In the genomic region with DNA sequence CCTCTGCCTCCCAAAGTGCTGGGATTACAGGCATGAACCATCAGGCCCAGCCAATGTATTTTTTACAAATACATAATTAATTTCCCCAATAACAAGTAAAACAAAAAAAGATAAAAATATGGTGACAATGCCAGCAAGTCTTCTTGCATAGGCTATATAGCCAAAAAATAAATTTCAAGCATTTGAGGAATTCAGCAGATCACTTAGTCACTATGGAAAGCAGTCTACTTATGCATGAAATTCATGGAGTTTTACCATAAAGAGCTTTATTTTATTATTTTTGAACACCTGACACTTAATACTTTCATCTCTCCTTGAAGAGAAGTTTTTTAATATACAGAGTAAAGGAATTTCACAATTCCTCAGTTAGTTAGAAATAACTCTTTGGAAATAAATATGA, we compare ENCODE assay signal across 15 cellular contexts.
"Had no signal": no experiment of that assay in that cellular context is flagged by ENCODE, and none has a peak within 500 bp of the region (broad histone marks: within the 10 kb centered on the region; RNA-seq: fewer than 3 reads in every experiment).

No MANE protein-coding gene starts in this region.

- H3K27ac Mint-ChIP-seq: activated naive CD8-positive, alpha-beta T cell; activated T-helper 1 cell treated with anti-CD3 and anti-CD28 coated beads, Interleukin-12 subunit alpha, Interleukin-12 subunit beta, Interleukin-2, Interleukin-4 antibody, amounts not matched to agents 30 ng/mL and 10 ng/mL and 1 ng/mL, durations not matched to agents 14 hours and 24 hours and 36 hours; stimulated activated naive CD8-positive, alpha-beta T cell treated with anti-CD3 and anti-CD28 coated beads, Interleukin-15, Interleukin-2, amounts not matched to agents 100 ng/mL and 50 ng/mL, for 24 hours; T-helper 1 cell treated with Interleukin-12 subunit alpha and Interleukin-12 subunit beta and Interleukin-4 antibody, amounts not matched to agents 30 μg/mL and 1 μg/mL, for 36 hours had no signal

- H3K4me3 Mint-ChIP-seq: activated naive CD8-positive, alpha-beta T cell; activated T-helper 1 cell treated with anti-CD3 and anti-CD28 coated beads, Interleukin-12 subunit alpha, Interleukin-12 subunit beta, Interleukin-2, Interleukin-4 antibody, amounts not matched to agents 30 ng/mL and 10 ng/mL and 1 ng/mL, durations not matched to agents 14 hours and 24 hours and 36 hours; naive B cell; neural crest cell; stimulated activated naive CD8-positive, alpha-beta T cell treated with anti-CD3 and anti-CD28 coated beads, Interleukin-15, Interleukin-2, amounts not matched to agents 100 ng/mL and 50 ng/mL, for 24 hours; T-helper 1 cell treated with Interleukin-12 subunit alpha and Interleukin-12 subunit beta and Interleukin-4 antibody, amounts not matched to agents 30 μg/mL and 1 μg/mL, for 36 hours had no signal

- H3K36me3 Mint-ChIP-seq: naive B cell had no signal

- H3K27me3 Mint-ChIP-seq: activated naive CD8-positive, alpha-beta T cell; naive B cell; stimulated activated naive CD8-positive, alpha-beta T cell treated with anti-CD3 and anti-CD28 coated beads, Interleukin-15, Interleukin-2, amounts not matched to agents 100 ng/mL and 50 ng/mL, for 24 hours had no signal

- ATAC-seq: body of pancreas, mucosa of descending colon, psoas muscle, right cardiac atrium had no signal

- H3K9me3 Mint-ChIP-seq: activated T-helper 1 cell treated with anti-CD3 and anti-CD28 coated beads, Interleukin-12 subunit alpha, Interleukin-12 subunit beta, Interleukin-2, Interleukin-4 antibody, amounts not matched to agents 30 ng/mL and 10 ng/mL and 1 ng/mL, durations not matched to agents 14 hours and 24 hours and 36 hours; naive B cell; neural crest cell; stimulated activated naive CD8-positive, alpha-beta T cell treated with anti-CD3 and anti-CD28 coated beads, Interleukin-15, Interleukin-2, amounts not matched to agents 100 ng/mL and 50 ng/mL, for 24 hours; T-helper 1 cell treated with Interleukin-12 subunit alpha and Interleukin-12 subunit beta and Interleukin-4 antibody, amounts not matched to agents 30 μg/mL and 1 μg/mL, for 36 hours had no signal

- DNase-seq: activated CD4-positive, alpha-beta T cell treated with anti-CD3 and anti-CD28 coated beads for 1 hour; amniotic stem cell; body of pancreas; caudate nucleus; mesenchymal stem cell; mucosa of descending colon; naive B cell; psoas muscle; right cardiac atrium; WERI-Rb-1 had no signal
